In genomic region chr9:2620876-2621677, GRCh38 we compare ENCODE assay signal across 8 cellular contexts.
DNase-seq lines count a peak whose midpoint lies in the region; ATAC-seq and TF ChIP-seq lines count a peak whose summit lies in the region.

No MANE protein-coding gene starts in this region.

- H3K4me1 ChIP-seq in ES-I3 (ENCODE audit: insufficient read depth, low read length) (peaks cover 6% of the 10 kb centered on the region; the same call in 1 of the 2 replicates), iPS DF 6.9 (ENCODE audit: control insufficient read depth, insufficient read depth, low read length) (peaks cover 4% of the 10 kb centered on the region; the same call in 1 of the 2 replicates)

- peak overlapping the region; percentile 84 for H3K9ac ChIP-seq in ES-I3 (ENCODE audit: low read depth, low read length)

- ATAC-seq in HG02571 (IDR thresholded peaks at IDR 0.05; ENCODE audit: unreplicated experiment), result peak; percentile 39
- ATAC-seq in SK-N-SH treated with all-trans-retinoic acid at 6 μM for 48 hours, result peak; percentile 87

- in situ Hi-C loops in astrocyte of the spinal cord (cut with HindIII; ENCODE audit: low sequenced_read_pairs), result no loop called here

- H3K4me3 ChIP-seq in astrocyte of the spinal cord (ENCODE audit: low read depth, low read length) (peak overlapping the region; percentile 59), iPS DF 6.9 (ENCODE audit: low read length) (peak overlapping the region; percentile 80; the same call in 1 of the 2 replicates)

- DNase-seq in NCI-H1092 (lab: John Stamatoyannopoulos, UW) (peak; percentile 88), astrocyte of the spinal cord (ENCODE audit: low read depth, low spot score) (peak; percentile 76), iPS DF 6.9 (ENCODE audit: low read depth, low spot score) (no peak), retina (peak; percentile 91), OCI-M1 (lab: John Stamatoyannopoulos, UW) (no peak)

- H3K27ac ChIP-seq in iPS DF 6.9 (ENCODE audit: low read length), result no peak overlapping the region

- no peaks in the 10 kb centered on the region for H3K9me3 ChIP-seq in ES-I3 (ENCODE audit: control insufficient read depth, insufficient read depth, low read length)
- no peaks in the 10 kb centered on the region for H3K9me3 ChIP-seq in iPS DF 6.9 (ENCODE audit: control insufficient read depth, insufficient read depth, low read length)

- H3K36me3 ChIP-seq in ES-I3 (ENCODE audit: insufficient read depth, low read length), result no peaks in the 10 kb centered on the region
- no peaks in the 10 kb centered on the region for H3K36me3 ChIP-seq in iPS DF 6.9 (ENCODE audit: control insufficient read depth, insufficient read depth, low read length)

- peak; percentile 17 for TF ChIP-seq CTCF in astrocyte of the spinal cord (IDR thresholded peaks at IDR 0.05; ENCODE audit: low read depth, low read length)

- no peaks in the 10 kb centered on the region for H3K27me3 ChIP-seq in iPS DF 6.9 (ENCODE audit: control insufficient read depth, insufficient read depth, low read length)

- no CpG with 5 or more reads among the region's 60 CpGs for WGBS in iPS DF 6.9 (ENCODE audit: insufficient coverage, insufficient read length)

TF ChIP-seq in SK-N-SH treated with all-trans-retinoic acid at 6 μM for 48 hours, 23 proteins besides CTCF, POLR2A, EP300 and RAD21:
- TF ChIP-seq OSR1 (CRISPR knock-in tag; IDR thresholded peaks at IDR 0.05), result no peak
- TF ChIP-seq ZNF565 (CRISPR knock-in tag; conservative IDR thresholded peaks at IDR 0.05; ENCODE audit: low read depth), result 0 out of 2 replicates have a peak, but pooled peaks have one; percentile 62
- no peak for TF ChIP-seq BACH2 (CRISPR knock-in tag; IDR thresholded peaks at IDR 0.05; ENCODE audit: borderline replicate concordance)
- 0 out of 2 replicates have a peak, but pooled peaks have one; percentile 27 for TF ChIP-seq TSHZ2 (CRISPR knock-in tag; IDR thresholded peaks at IDR 0.05)
- TF ChIP-seq SNAI2 (CRISPR knock-in tag; IDR thresholded peaks at IDR 0.05), result no peak
- TF ChIP-seq ZNF8 (CRISPR knock-in tag; IDR thresholded peaks at IDR 0.05), result no peak
- 0 out of 2 replicates have a peak, but pooled peaks have one; percentile 27 for TF ChIP-seq ZFP3 (CRISPR knock-in tag; IDR thresholded peaks at IDR 0.05)
- TF ChIP-seq CREB5 (CRISPR knock-in tag; IDR thresholded peaks at IDR 0.05; ENCODE audit: low read depth), result no peak
- peak; percentile 66; the same call in 1 of the 2 replicates for TF ChIP-seq PATZ1 (CRISPR knock-in tag; IDR thresholded peaks at IDR 0.05; ENCODE audit: borderline replicate concordance)
- 0 out of 2 replicates have a peak, but pooled peaks have one; percentile 20 for TF ChIP-seq ZNF70 (CRISPR knock-in tag; IDR thresholded peaks at IDR 0.05)

Comparison
In these comparisons a context has a peak if more than half of its experiments do, and no peak if none do; other contexts are left out.
1. DNase-seq: peak in NCI-H1092 (single experiment), astrocyte of the spinal cord (single experiment) and retina (single experiment); none in iPS DF 6.9 (single experiment) and OCI-M1 (single experiment).